ENCODE assay signal across 1 cellular context in genomic region chr12:14901228-14901562, GRCh38.
TF ChIP-seq lines count a peak whose summit lies in the region.

No MANE protein-coding gene starts in this region.

TF ChIP-seq in WTC11, 78 proteins besides CTCF, POLR2A, EP300 and RAD21 (continued from another document):
- TF ChIP-seq, protein P1, sequence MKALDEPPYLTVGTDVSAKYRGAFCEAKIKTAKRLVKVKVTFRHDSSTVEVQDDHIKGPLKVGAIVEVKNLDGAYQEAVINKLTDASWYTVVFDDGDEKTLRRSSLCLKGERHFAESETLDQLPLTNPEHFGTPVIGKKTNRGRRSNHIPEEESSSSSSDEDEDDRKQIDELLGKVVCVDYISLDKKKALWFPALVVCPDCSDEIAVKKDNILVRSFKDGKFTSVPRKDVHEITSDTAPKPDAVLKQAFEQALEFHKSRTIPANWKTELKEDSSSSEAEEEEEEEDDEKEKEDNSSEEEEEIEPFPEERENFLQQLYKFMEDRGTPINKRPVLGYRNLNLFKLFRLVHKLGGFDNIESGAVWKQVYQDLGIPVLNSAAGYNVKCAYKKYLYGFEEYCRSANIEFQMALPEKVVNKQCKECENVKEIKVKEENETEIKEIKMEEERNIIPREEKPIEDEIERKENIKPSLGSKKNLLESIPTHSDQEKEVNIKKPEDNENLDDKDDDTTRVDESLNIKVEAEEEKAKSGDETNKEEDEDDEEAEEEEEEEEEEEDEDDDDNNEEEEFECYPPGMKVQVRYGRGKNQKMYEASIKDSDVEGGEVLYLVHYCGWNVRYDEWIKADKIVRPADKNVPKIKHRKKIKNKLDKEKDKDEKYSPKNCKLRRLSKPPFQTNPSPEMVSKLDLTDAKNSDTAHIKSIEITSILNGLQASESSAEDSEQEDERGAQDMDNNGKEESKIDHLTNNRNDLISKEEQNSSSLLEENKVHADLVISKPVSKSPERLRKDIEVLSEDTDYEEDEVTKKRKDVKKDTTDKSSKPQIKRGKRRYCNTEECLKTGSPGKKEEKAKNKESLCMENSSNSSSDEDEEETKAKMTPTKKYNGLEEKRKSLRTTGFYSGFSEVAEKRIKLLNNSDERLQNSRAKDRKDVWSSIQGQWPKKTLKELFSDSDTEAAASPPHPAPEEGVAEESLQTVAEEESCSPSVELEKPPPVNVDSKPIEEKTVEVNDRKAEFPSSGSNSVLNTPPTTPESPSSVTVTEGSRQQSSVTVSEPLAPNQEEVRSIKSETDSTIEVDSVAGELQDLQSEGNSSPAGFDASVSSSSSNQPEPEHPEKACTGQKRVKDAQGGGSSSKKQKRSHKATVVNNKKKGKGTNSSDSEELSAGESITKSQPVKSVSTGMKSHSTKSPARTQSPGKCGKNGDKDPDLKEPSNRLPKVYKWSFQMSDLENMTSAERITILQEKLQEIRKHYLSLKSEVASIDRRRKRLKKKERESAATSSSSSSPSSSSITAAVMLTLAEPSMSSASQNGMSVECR (CRISPR knock-in tag; IDR thresholded peaks at IDR 0.05; ENCODE audit: borderline replicate concordance), result no peak
- TF ChIP-seq TCF7 (CRISPR knock-in tag; IDR thresholded peaks at IDR 0.05; ENCODE audit: low read depth), result no peak
- no peak for TF ChIP-seq ZBTB21 (CRISPR knock-in tag; IDR thresholded peaks at IDR 0.05; ENCODE audit: borderline replicate concordance)
- TF ChIP-seq JUN (CRISPR knock-in tag; IDR thresholded peaks at IDR 0.05), result no peak
